Comparison of ENCODE assay signal across 11 cellular contexts in the genomic region with DNA sequence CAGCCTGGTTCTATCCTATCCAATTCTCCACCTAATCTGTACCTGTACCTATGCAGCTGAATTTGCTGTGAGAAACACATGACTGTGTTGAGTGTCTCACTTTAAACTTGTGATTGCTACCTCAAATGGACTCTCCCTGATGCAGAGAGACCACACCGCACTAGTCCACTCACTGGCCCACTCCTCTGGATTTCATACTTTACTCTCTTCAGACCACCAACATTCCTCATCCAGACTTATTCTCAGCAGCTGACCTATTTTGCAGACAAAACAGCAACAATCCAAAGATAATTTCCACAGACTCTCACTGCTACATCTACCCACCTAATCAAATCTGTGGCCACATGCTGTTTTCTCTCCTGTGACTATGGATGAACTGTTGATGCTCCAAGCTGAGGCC.
"Had no signal": no experiment of that assay in that cellular context is flagged by ENCODE, and none has a peak within 500 bp of the region (broad histone marks: within the 10 kb centered on the region; RNA-seq: fewer than 3 reads in every experiment).

No MANE protein-coding gene starts in this region.

- H3K27ac ChIP-seq: GM23248 had no signal

- H3K4me1 ChIP-seq: HAP-1 had no signal

- ATAC-seq: GM23338, HCT116 had no signal

- H3K4me3 ChIP-seq: GM23248, GM23338, HAP-1 had no signal

- H3K36me3 ChIP-seq: HAP-1 had no signal

- H3K9me3 ChIP-seq: HAP-1 had no signal

- H3K4me2 ChIP-seq: GM23338 had no signal

- DNase-seq: GM23248, GOT3, H7, H9, HCEC 1CT, HFFc6 had no signal

- FAIRE-seq: H1, H54 had no signal

- H3K9ac ChIP-seq: GM23248 had no signal

- H2AFZ ChIP-seq: GM23248, GM23338 had no signal
